ENCODE assay signal across 1 cellular context in the genomic region with DNA sequence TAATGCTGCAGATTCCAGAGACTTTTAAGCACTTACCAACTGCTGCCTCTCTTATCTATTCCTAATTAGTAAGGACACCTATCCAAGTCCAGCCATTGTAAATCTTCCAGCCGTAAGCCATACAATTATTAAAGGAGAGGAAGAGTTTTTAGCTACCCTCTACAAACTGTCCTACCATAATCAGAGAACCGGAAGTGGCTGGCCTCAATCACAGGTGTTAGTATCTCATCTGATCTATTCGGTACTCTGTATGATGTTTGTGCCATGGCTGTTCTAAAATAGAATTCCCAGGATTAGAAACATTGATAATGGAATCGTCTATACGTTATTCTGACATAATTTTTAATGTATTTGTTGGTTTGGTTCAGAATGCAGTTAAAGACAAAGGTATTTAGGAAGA.
TF ChIP-seq lines count a peak whose summit lies in the region.

No MANE protein-coding gene starts in this region.

TF ChIP-seq in A549, 52 proteins besides CTCF, POLR2A, EP300 and RAD21 (continued from another document):
- TF ChIP-seq PBX3 (IDR thresholded peaks at IDR 0.05): no peak
- TF ChIP-seq RNF2 (IDR thresholded peaks at IDR 0.05; ENCODE audit: borderline replicate concordance, low read depth): no peak
- TF ChIP-seq BCL3 (IDR thresholded peaks at IDR 0.05): no peak
- no peak for TF ChIP-seq FOSL2 (IDR thresholded peaks at IDR 0.05)
- no peak for TF ChIP-seq FOSL2 (CRISPR knock-in tag; IDR thresholded peaks at IDR 0.05)
- TF ChIP-seq HOXB13 (CRISPR knock-in tag; IDR thresholded peaks at IDR 0.05; ENCODE audit: low read depth): no peak
- no peak for TF ChIP-seq CEBPB (IDR thresholded peaks at IDR 0.05)
- TF ChIP-seq KDM5A (IDR thresholded peaks at IDR 0.05): no peak
- no peak for TF ChIP-seq TP53 (CRISPR knock-in tag; IDR thresholded peaks at IDR 0.05)
- no peak for TF ChIP-seq ZC3H11A (IDR thresholded peaks at IDR 0.05)
- no peak for TF ChIP-seq ZSCAN20 (CRISPR knock-in tag; IDR thresholded peaks at IDR 0.05)
- TF ChIP-seq NR3C1 (IDR thresholded peaks at IDR 0.05): no peak
- no peak for TF ChIP-seq ELK1 (IDR thresholded peaks at IDR 0.05; ENCODE audit: low read depth, low read length)
- no peak for TF ChIP-seq HOXA7 (CRISPR knock-in tag; IDR thresholded peaks at IDR 0.05)
- no peak for TF ChIP-seq RFX5 (IDR thresholded peaks at IDR 0.05)
- no peak for TF ChIP-seq NPAS2 (CRISPR knock-in tag; IDR thresholded peaks at IDR 0.05; ENCODE audit: borderline replicate concordance)
